In genomic region chr14:67186789-67187188, GRCh38 we compare ENCODE assay signal across 13 cellular contexts. TPM values are rescaled to one million over a fixed set of nuclear protein-coding genes. Genes with fewer than 3 reads are reported as not detected.
DNase-seq lines count a peak whose midpoint lies in the region; ATAC-seq, FAIRE-seq and TF ChIP-seq lines count a peak whose summit lies in the region.
"Had no signal": no experiment of that assay in that cellular context is flagged by ENCODE, and none has a peak within 500 bp of the region (broad histone marks: within the 10 kb centered on the region; RNA-seq: fewer than 3 reads in every experiment).

No MANE protein-coding gene starts in this region.

- H3K27ac ChIP-seq in astrocyte (ENCODE audit: low read depth, low read length) = no peak overlapping the region
- no peak overlapping the region for H3K27ac ChIP-seq in upper lobe of left lung

- no peaks in the 10 kb centered on the region for H3K9me3 Mint-ChIP-seq in activated T-cell treated with anti-CD3 and anti-CD28 coated beads, Interleukin-2, amount 50 U/mL, for 72 hours
- no peaks in the 10 kb centered on the region for H3K9me3 Mint-ChIP-seq in activated T-cell treated with anti-CD3 and anti-CD28 coated beads, Interleukin-2, amount 50 U/mL, for 24 hours
- no peaks in the 10 kb centered on the region for H3K9me3 Mint-ChIP-seq in astrocyte (ENCODE audit: unreplicated experiment)
- H3K9me3 Mint-ChIP-seq in stimulated activated memory B cell treated with anti-CD40 and anti-IgM and Interleukin-4, amounts not matched to agents 10 μg/mL and 1 μg/mL and 100 μg/mL, for 72 hours = no peaks in the 10 kb centered on the region
- H3K9me3 Mint-ChIP-seq: nephron had no signal

- no peak for FAIRE-seq in astrocyte (lab: Jason Lieb, UNC)

- WGBS in upper lobe of left lung, 2 donors = 65 to 71% methylated on average over 7 of the region's 7 CpGs

- no peak for TF ChIP-seq POLR2A in upper lobe of left lung (IDR thresholded peaks at IDR 0.05)

- H3K4me1 ChIP-seq in astrocyte (ENCODE audit: insufficient read depth, low read length) = peaks cover 26% of the 10 kb centered on the region
- H3K4me1 ChIP-seq in skeletal muscle satellite cell (ENCODE audit: control insufficient read depth, insufficient read depth, low read length) = peaks cover 28% of the 10 kb centered on the region
- no peaks in the 10 kb centered on the region for H3K4me1 ChIP-seq in upper lobe of left lung

- no peak overlapping the region for H3K4me3 Mint-ChIP-seq in activated T-cell treated with anti-CD3 and anti-CD28 coated beads, Interleukin-2, amount 50 U/mL, for 72 hours
- no peak overlapping the region for H3K4me3 Mint-ChIP-seq in activated T-cell treated with anti-CD3 and anti-CD28 coated beads, Interleukin-2, amount 50 U/mL, for 24 hours
- H3K4me3 Mint-ChIP-seq in astrocyte (ENCODE audit: unreplicated experiment) = no peak overlapping the region
- H3K4me3 Mint-ChIP-seq in stimulated activated memory B cell treated with anti-CD40 and anti-IgM and Interleukin-4, amounts not matched to agents 10 μg/mL and 1 μg/mL and 100 μg/mL, for 72 hours = no peak overlapping the region
- H3K4me3 Mint-ChIP-seq: activated naive CD8-positive, alpha-beta T cell; nephron had no signal

- no peak overlapping the region for H3K27ac Mint-ChIP-seq in activated T-cell treated with anti-CD3 and anti-CD28 coated beads, Interleukin-2, amount 50 U/mL, for 72 hours
- H3K27ac Mint-ChIP-seq in activated T-cell treated with anti-CD3 and anti-CD28 coated beads, Interleukin-2, amount 50 U/mL, for 24 hours = no peak overlapping the region
- no peak overlapping the region for H3K27ac Mint-ChIP-seq in astrocyte (ENCODE audit: unreplicated experiment)
- no peak overlapping the region for H3K27ac Mint-ChIP-seq in stimulated activated memory B cell treated with anti-CD40 and anti-IgM and Interleukin-4, amounts not matched to agents 10 μg/mL and 1 μg/mL and 100 μg/mL, for 72 hours
- H3K27ac Mint-ChIP-seq: activated naive CD8-positive, alpha-beta T cell; nephron had no signal

- H3K27me3 Mint-ChIP-seq in activated T-cell treated with anti-CD3 and anti-CD28 coated beads, Interleukin-2, amount 50 U/mL, for 72 hours (ENCODE audit: low read depth) = no peaks in the 10 kb centered on the region
- H3K27me3 Mint-ChIP-seq in activated T-cell treated with anti-CD3 and anti-CD28 coated beads, Interleukin-2, amount 50 U/mL, for 24 hours = no peaks in the 10 kb centered on the region
- no peaks in the 10 kb centered on the region for H3K27me3 Mint-ChIP-seq in astrocyte (ENCODE audit: low read depth, unreplicated experiment)
- H3K27me3 Mint-ChIP-seq in stimulated activated memory B cell treated with anti-CD40 and anti-IgM and Interleukin-4, amounts not matched to agents 10 μg/mL and 1 μg/mL and 100 μg/mL, for 72 hours = no peaks in the 10 kb centered on the region
- H3K27me3 Mint-ChIP-seq: activated naive CD8-positive, alpha-beta T cell had no signal

- peak overlapping the region; percentile 61 for H3K4me2 ChIP-seq in astrocyte (ENCODE audit: low read length)
- H3K4me2 ChIP-seq in skeletal muscle satellite cell (ENCODE audit: low read length) = peak overlapping the region; percentile 54

- H3K27me3 ChIP-seq in astrocyte (ENCODE audit: insufficient read depth, low read length) (peaks cover 3% of the 10 kb centered on the region), skeletal muscle satellite cell (ENCODE audit: control insufficient read depth, insufficient read depth, low read length) (no peaks in the 10 kb centered on the region), upper lobe of left lung (no peaks in the 10 kb centered on the region)

- peak; percentile 52 to 67 for ATAC-seq in activated T-cell treated with anti-CD3 and anti-CD28 coated beads, Interleukin-2, amount 50 U/mL, for 72 hours (replicated peaks in 1 of 2)
- no peak for ATAC-seq in GM21381 (IDR thresholded peaks at IDR 0.05; ENCODE audit: unreplicated experiment)
- no peak for ATAC-seq in upper lobe of left lung (ENCODE audit: low FRiP score in 2 of 2)
- ATAC-seq in stimulated activated memory B cell treated with anti-CD40 and anti-IgM and Interleukin-4, amounts not matched to agents 10 μg/mL and 1 μg/mL and 100 μg/mL, for 72 hours = no peak

- TF ChIP-seq CTCF in astrocyte (IDR thresholded peaks at IDR 0.05; ENCODE audit: insufficient read depth, low read depth, low read length) = no peak
- no peak for TF ChIP-seq CTCF in upper lobe of left lung (IDR thresholded peaks at IDR 0.05)

- H2AFZ ChIP-seq in astrocyte (ENCODE audit: low read depth, low read length) = no peak overlapping the region

- peaks cover 31% of the 10 kb centered on the region for H3K4me1 Mint-ChIP-seq in activated T-cell treated with anti-CD3 and anti-CD28 coated beads, Interleukin-2, amount 50 U/mL, for 72 hours (ENCODE audit: low read depth)
- peaks cover 21% of the 10 kb centered on the region for H3K4me1 Mint-ChIP-seq in activated T-cell treated with anti-CD3 and anti-CD28 coated beads, Interleukin-2, amount 50 U/mL, for 24 hours (ENCODE audit: low read depth)
- H3K4me1 Mint-ChIP-seq in astrocyte (ENCODE audit: low read depth, unreplicated experiment) = peaks cover 12% of the 10 kb centered on the region
- H3K4me1 Mint-ChIP-seq in stimulated activated memory B cell treated with anti-CD40 and anti-IgM and Interleukin-4, amounts not matched to agents 10 μg/mL and 1 μg/mL and 100 μg/mL, for 72 hours = peaks cover 9% of the 10 kb centered on the region
- H3K4me1 Mint-ChIP-seq: nephron had no signal

- no peaks in the 10 kb centered on the region for H3K36me3 Mint-ChIP-seq in activated T-cell treated with anti-CD3 and anti-CD28 coated beads, Interleukin-2, amount 50 U/mL, for 72 hours (ENCODE audit: insufficient read depth in 2 of 2)
- peaks cover 4% of the 10 kb centered on the region for H3K36me3 Mint-ChIP-seq in activated T-cell treated with anti-CD3 and anti-CD28 coated beads, Interleukin-2, amount 50 U/mL, for 24 hours (ENCODE audit: low read depth)
- H3K36me3 Mint-ChIP-seq in astrocyte (ENCODE audit: low read depth, unreplicated experiment) = no peaks in the 10 kb centered on the region
- peaks cover 15% of the 10 kb centered on the region for H3K36me3 Mint-ChIP-seq in stimulated activated memory B cell treated with anti-CD40 and anti-IgM and Interleukin-4, amounts not matched to agents 10 μg/mL and 1 μg/mL and 100 μg/mL, for 72 hours
- H3K36me3 Mint-ChIP-seq: activated naive CD8-positive, alpha-beta T cell had no signal

- H3K9me3 ChIP-seq in astrocyte (ENCODE audit: insufficient read depth, low read depth, low read length) = no peaks in the 10 kb centered on the region
- no peaks in the 10 kb centered on the region for H3K9me3 ChIP-seq in skeletal muscle satellite cell (replicated peaks; ENCODE audit: low read length)
- H3K9me3 ChIP-seq in upper lobe of left lung = no peaks in the 10 kb centered on the region

- no peak for TF ChIP-seq EP300 in upper lobe of left lung (IDR thresholded peaks at IDR 0.05)

- DNase-seq in activated T-cell treated with anti-CD3 and anti-CD28 coated beads, Interleukin-2, amount 50 U/mL, for 72 hours = peak in 1 of 2 donors; percentile 5
- no peak for DNase-seq in activated T-cell treated with anti-CD3 and anti-CD28 coated beads, Interleukin-2, amount 50 U/mL, for 24 hours
- DNase-seq in Jurkat, Clone E6-1 (ENCODE audit: low read depth, low spot score) = peak; percentile 86
- no peak for DNase-seq in astrocyte (ENCODE audit: low read depth)
- DNase-seq in upper lobe of left lung = no peak
- DNase-seq: NCI-H1105 treated with DMSO at 0.1 percent for 48 hours, NCI-H526 treated with DMSO at 0.1 percent for 48 hours had no signal

- peak overlapping the region; percentile 38 for H3K4me3 ChIP-seq in Jurkat, Clone E6-1 (ENCODE audit: low read length)
- H3K4me3 ChIP-seq in astrocyte (ENCODE audit: insufficient read depth, low read depth, low read length) (no peak overlapping the region), skeletal muscle satellite cell (ENCODE audit: low read length) (peak overlapping the region; percentile 23), upper lobe of left lung (no peak overlapping the region)

- peaks cover 3% of the 10 kb centered on the region for H4K20me1 ChIP-seq in astrocyte (ENCODE audit: insufficient read depth, low read length)

- H3K9ac ChIP-seq in astrocyte (ENCODE audit: low read length) = no peak overlapping the region
- H3K9ac ChIP-seq in skeletal muscle satellite cell (ENCODE audit: low read depth, low read length) = no peak overlapping the region

- no peaks in the 10 kb centered on the region for H3K36me3 ChIP-seq in astrocyte (ENCODE audit: insufficient read depth, low read length)
- no peaks in the 10 kb centered on the region for H3K36me3 ChIP-seq in skeletal muscle satellite cell (ENCODE audit: insufficient read depth, low read length)
- no peaks in the 10 kb centered on the region for H3K36me3 ChIP-seq in upper lobe of left lung

- no peaks in the 10 kb centered on the region for H3K79me2 ChIP-seq in astrocyte (ENCODE audit: insufficient read depth, low read length)

RNA-seq across cellular contexts. Expression of gene GARIN2, which starts 2.5 kb away (rescaled TPM):
- total RNA-seq in activated T-cell treated with anti-CD3 and anti-CD28 coated beads, Interleukin-2, amount 50 U/mL, for 72 hours = not detected
- polyA plus RNA-seq in Jurkat, Clone E6-1 (2012; ENCODE audit: insufficient read depth, insufficient read length) = not detected
- total RNA-seq in astrocyte (not detected in 2 replicates), upper lobe of left lung (under 1 TPM in 2 of 6 donors, not detected in 4; 0.34 to 0.49 TPM)
- total RNA-seq in skeletal muscle satellite cell (2012; rRNA removed) = not detected in 2 replicates
- total RNA-seq: dermis blood vessel endothelial cell had no signal

RNA-seq across cellular contexts. Expression of gene PALS1, which starts 54.4 kb away (rescaled TPM):
- total RNA-seq in activated T-cell treated with anti-CD3 and anti-CD28 coated beads, Interleukin-2, amount 50 U/mL, for 72 hours = 1 to 10 TPM; 5.5 to 6.5 TPM
- polyA plus RNA-seq in Jurkat, Clone E6-1 (2012; ENCODE audit: insufficient read depth, insufficient read length) = 7.7 TPM
- 33.8 and 46.0 TPM in 2 replicates for total RNA-seq in astrocyte
- 16.2 and 18.6 TPM in 2 replicates for total RNA-seq in skeletal muscle satellite cell (2012; rRNA removed)
- total RNA-seq in upper lobe of left lung = 10 to 100 TPM; 12.3 to 66.3 (median 35.1) TPM

Comparison
In these comparisons a context has a peak if more than half of its experiments do, and no peak if none do; other contexts are left out.
1. ATAC-seq: peak in activated T-cell treated with anti-CD3 and anti-CD28 coated beads, Interleukin-2, amount 50 U/mL, for 72 hours (2 of 2); none in GM21381 (single experiment), upper lobe of left lung (0 of 2) and stimulated activated memory B cell treated with anti-CD40 and anti-IgM and Interleukin-4, amounts not matched to agents 10 μg/mL and 1 μg/mL and 100 μg/mL, for 72 hours (single experiment).
2. H3K4me3 ChIP-seq: peak in Jurkat, Clone E6-1 (single experiment) and skeletal muscle satellite cell (single experiment); none in astrocyte (single experiment) and upper lobe of left lung (0 of 4).